Comparison of ENCODE assay signal across 20 cellular contexts in genomic region chr22:17418890-17419324, GRCh38. TPM values are rescaled to one million over a fixed set of nuclear protein-coding genes. Genes with fewer than 3 reads are reported as not detected.
DNase-seq lines count a peak whose midpoint lies in the region; ATAC-seq and TF ChIP-seq lines count a peak whose summit lies in the region.
"Had no signal": no experiment of that assay in that cellular context is flagged by ENCODE, and none has a peak within 500 bp of the region (broad histone marks: within the 10 kb centered on the region; RNA-seq: fewer than 3 reads in every experiment).

No MANE protein-coding gene starts in this region.

- ATAC-seq in Right ventricle myocardium inferior (peak; percentile 77), aorta (ENCODE audit: low FRiP score) (peak; percentile 29), SK-N-SH treated with all-trans-retinoic acid at 6 μM for 48 hours (no peak)

- no peak overlapping the region for H2AFZ ChIP-seq in osteoblast (ENCODE audit: low read length)
- H2AFZ ChIP-seq: PC-9 had no signal

- H3K79me2 ChIP-seq in osteoblast (ENCODE audit: insufficient read depth, low read length), result no peaks in the 10 kb centered on the region

- H3K27ac Mint-ChIP-seq in endodermal cell, result no peak overlapping the region
- H3K27ac Mint-ChIP-seq: B cell; CD4-positive, CD25-positive, alpha-beta regulatory T cell had no signal

- TF ChIP-seq CTCF in right atrium auricular region (IDR thresholded peaks at IDR 0.05) (no peak), endodermal cell (conservative IDR thresholded peaks at IDR 0.05) (peak; percentile 65), osteoblast (IDR thresholded peaks at IDR 0.05; ENCODE audit: extremely low read depth, low read depth, low read length) (no peak)

- no peak for DNase-seq in Right ventricle myocardium inferior (ENCODE audit: missing footprints)
- DNase-seq in right atrium auricular region (ENCODE audit: low spot score), result no peak
- DNase-seq in endodermal cell, result peak; percentile 67
- peak; percentile 52 for DNase-seq in iPS-NIHi7 (ENCODE audit: extremely low spot score)
- DNase-seq in aorta, result no peak
- DNase-seq in activated CD4-positive, alpha-beta T cell treated with anti-CD3 and anti-CD28 coated beads, Interleukin-2, amount 50 U/mL, for 4 hours, result no peak
- DNase-seq in osteoblast (ENCODE audit: insufficient read length, low spot score, missing footprints), result no peak
- DNase-seq: Caco-2; CD4-positive, CD25-positive, alpha-beta regulatory T cell; NCI-H1048; NCI-H1436 treated with DMSO at 0.1 percent for 48 hours; NCI-H2081 treated with DMSO at 0.1 percent for 48 hours; NCI-H510A treated with DMSO at 0.1 percent for 48 hours; NCI-H82; PC-9 had no signal

- H3K9ac ChIP-seq in endodermal cell (ENCODE audit: extremely low read depth, low read length, poor library complexity, severe bottlenecking), result no peak overlapping the region

- no peaks in the 10 kb centered on the region for H3K27me3 Mint-ChIP-seq in endodermal cell (ENCODE audit: insufficient read depth)
- H3K27me3 Mint-ChIP-seq: B cell had no signal

- H3K4me1 ChIP-seq in right atrium auricular region, result no peaks in the 10 kb centered on the region
- no peaks in the 10 kb centered on the region for H3K4me1 ChIP-seq in endodermal cell (ENCODE audit: control insufficient read depth, insufficient read depth, low read length)
- H3K4me1 ChIP-seq in aorta (ENCODE audit: control insufficient read depth in 1 of 2, insufficient read depth in 2 of 2, low read length in 2 of 2), result no peaks in the 10 kb centered on the region
- H3K4me1 ChIP-seq in osteoblast (ENCODE audit: insufficient read depth, low read length), result no peaks in the 10 kb centered on the region
- H3K4me1 ChIP-seq: Caco-2 had no signal

- no peaks in the 10 kb centered on the region for H3K9me3 Mint-ChIP-seq in endodermal cell

- H3K9me3 ChIP-seq in right atrium auricular region (no peaks in the 10 kb centered on the region), endodermal cell (ENCODE audit: control insufficient read depth, low read length) (no peaks in the 10 kb centered on the region), aorta (ENCODE audit: control insufficient read depth, low read length) (no peaks in the 10 kb centered on the region), osteoblast (ENCODE audit: low read depth, low read length) (no peaks in the 10 kb centered on the region)
- H3K9me3 ChIP-seq: Caco-2 had no signal

- no peak overlapping the region for H3K4me2 ChIP-seq in osteoblast (ENCODE audit: insufficient read depth, low read length)
- H3K4me2 ChIP-seq: PC-9 had no signal

- WGBS in endodermal cell (ENCODE audit: insufficient coverage in 1 of 2, insufficient read length in 1 of 2), 2 experiments, result 92 to 97% methylated on average over 17 to 27 of the region's 27 CpGs
- WGBS in aorta, 2 donors, result 83 to 85% methylated on average over 27 of the region's 27 CpGs

- H3K27ac ChIP-seq in right atrium auricular region (no peak overlapping the region), endodermal cell (ENCODE audit: low read depth, low read length) (no peak overlapping the region), aorta (ENCODE audit: low read depth in 1 of 2, low read length in 2 of 2) (no peak overlapping the region), osteoblast (ENCODE audit: low read depth, low read length) (no peak overlapping the region)
- H3K27ac ChIP-seq: 22Rv1, PC-9 had no signal

- H3K36me3 Mint-ChIP-seq in endodermal cell (ENCODE audit: low read depth), result peaks cover 10% of the 10 kb centered on the region
- H3K36me3 Mint-ChIP-seq: CD4-positive, CD25-positive, alpha-beta regulatory T cell had no signal

- peaks cover 48% of the 10 kb centered on the region for H3K4me1 Mint-ChIP-seq in endodermal cell
- H3K4me1 Mint-ChIP-seq: B cell had no signal

- no peak overlapping the region for H3K4me3 Mint-ChIP-seq in endodermal cell
- H3K4me3 Mint-ChIP-seq: B cell; CD4-positive, CD25-positive, alpha-beta regulatory T cell had no signal

- H3K27me3 ChIP-seq in right atrium auricular region (no peaks in the 10 kb centered on the region), endodermal cell (ENCODE audit: control insufficient read depth, insufficient read depth, low read length, poor library complexity, severe bottlenecking) (no peaks in the 10 kb centered on the region), aorta (ENCODE audit: control insufficient read depth in 1 of 2, insufficient read depth in 2 of 2, low read length in 1 of 2) (no peaks in the 10 kb centered on the region), osteoblast (ENCODE audit: insufficient read depth, low read length) (no peaks in the 10 kb centered on the region)

- no peak overlapping the region for H3K4me3 ChIP-seq in right atrium auricular region
- no peak overlapping the region for H3K4me3 ChIP-seq in endodermal cell (ENCODE audit: low read length)
- H3K4me3 ChIP-seq in aorta (ENCODE audit: low read length in 2 of 2), result no peak overlapping the region
- H3K4me3 ChIP-seq in osteoblast (ENCODE audit: insufficient read depth, low read length), result no peak overlapping the region
- H3K4me3 ChIP-seq: PC-9 had no signal

- H4K20me1 ChIP-seq in osteoblast (ENCODE audit: insufficient read depth, low read length), result no peaks in the 10 kb centered on the region

- no peaks in the 10 kb centered on the region for H3K36me3 ChIP-seq in right atrium auricular region
- H3K36me3 ChIP-seq in endodermal cell (ENCODE audit: control insufficient read depth, insufficient read depth, low read length), result peaks cover 15% of the 10 kb centered on the region
- no peaks in the 10 kb centered on the region for H3K36me3 ChIP-seq in aorta (ENCODE audit: control insufficient read depth in 1 of 2, insufficient read depth in 2 of 2, low read length in 1 of 2)
- no peaks in the 10 kb centered on the region for H3K36me3 ChIP-seq in osteoblast (ENCODE audit: insufficient read depth, low read length)

- intact Hi-C loops in Right ventricle myocardium inferior (cut with DNase I) (no loop called here), aorta (cut with DNase I) (no loop called here)

TF ChIP-seq in SK-N-SH treated with all-trans-retinoic acid at 6 μM for 48 hours, 23 proteins besides CTCF, POLR2A, EP300 and RAD21 (continues in another document):
- TF ChIP-seq ZFP30 (CRISPR knock-in tag; IDR thresholded peaks at IDR 0.05) (no peak), ARNTL (CRISPR knock-in tag; IDR thresholded peaks at IDR 0.05; ENCODE audit: borderline replicate concordance, low read depth) (no peak), ZFP3 (CRISPR knock-in tag; IDR thresholded peaks at IDR 0.05) (no peak), ZNF565 (CRISPR knock-in tag; conservative IDR thresholded peaks at IDR 0.05; ENCODE audit: low read depth) (no peak), RARB (CRISPR knock-in tag; IDR thresholded peaks at IDR 0.05) (no peak), POU6F1 (CRISPR knock-in tag; IDR thresholded peaks at IDR 0.05; ENCODE audit: borderline replicate concordance, low read depth) (no peak), TCF4 (CRISPR knock-in tag; IDR thresholded peaks at IDR 0.05; ENCODE audit: borderline replicate concordance) (no peak), OSR1 (CRISPR knock-in tag; IDR thresholded peaks at IDR 0.05) (no peak), TSHZ2 (CRISPR knock-in tag; IDR thresholded peaks at IDR 0.05) (no peak), CSDC2 (CRISPR knock-in tag; IDR thresholded peaks at IDR 0.05) (no peak), ISL1 (CRISPR knock-in tag; IDR thresholded peaks at IDR 0.05) (no peak), ESRRG (CRISPR knock-in tag; IDR thresholded peaks at IDR 0.05) (no peak)

RNA-seq across cellular contexts. Expression of gene CECR2, which starts 49.6 kb away (rescaled TPM):
- 6.4 TPM for total RNA-seq in Right ventricle myocardium inferior
- 1 to 10 TPM; 4.0 to 4.8 TPM for total RNA-seq in right atrium auricular region
- total RNA-seq in endodermal cell, result 100 to 1,000 TPM in 1 of 2 donors, 10 to 100 TPM in 1; 98.9 to 105 TPM
- polyA plus RNA-seq in endodermal cell (2013, experiment 1 of 2), result 32.6 TPM
- 31.3 TPM for polyA plus RNA-seq in endodermal cell (2013, experiment 2 of 2)
- 1 to 10 TPM in 1 of 2 donors, under 1 TPM in 1; 0.62 to 2.1 TPM for total RNA-seq in aorta
- polyA plus RNA-seq in aorta, result under 1 TPM; 0.08 to 0.13 TPM
- total RNA-seq in osteoblast, result not detected in 2 replicates
- total RNA-seq: CD4-positive, CD25-positive, alpha-beta regulatory T cell; MCF 10A; PC-9 had no signal
- polyA plus RNA-seq: AG04450; CD4-positive, CD25-positive, alpha-beta regulatory T cell had no signal

Comparison
In these comparisons a context has a peak if more than half of its experiments do, and no peak if none do; other contexts are left out.
1. DNase-seq: peak in endodermal cell (single experiment) and iPS-NIHi7 (single experiment); none in Right ventricle myocardium inferior (single experiment), right atrium auricular region (single experiment), aorta (0 of 2), activated CD4-positive, alpha-beta T cell treated with anti-CD3 and anti-CD28 coated beads, Interleukin-2, amount 50 U/mL, for 4 hours (0 of 2) and osteoblast (single experiment).
2. RNA of gene CECR2, which starts 49.6 kb away (total RNA-seq): 98.9 to 105 TPM in endodermal cell; 6.4 TPM in Right ventricle myocardium inferior (single experiment), 4.0 to 4.8 TPM in right atrium auricular region, 0.62 to 2.1 TPM in aorta and not detected in osteoblast; every median in the first group is over 10 times any median in the second.